In the genomic region with DNA sequence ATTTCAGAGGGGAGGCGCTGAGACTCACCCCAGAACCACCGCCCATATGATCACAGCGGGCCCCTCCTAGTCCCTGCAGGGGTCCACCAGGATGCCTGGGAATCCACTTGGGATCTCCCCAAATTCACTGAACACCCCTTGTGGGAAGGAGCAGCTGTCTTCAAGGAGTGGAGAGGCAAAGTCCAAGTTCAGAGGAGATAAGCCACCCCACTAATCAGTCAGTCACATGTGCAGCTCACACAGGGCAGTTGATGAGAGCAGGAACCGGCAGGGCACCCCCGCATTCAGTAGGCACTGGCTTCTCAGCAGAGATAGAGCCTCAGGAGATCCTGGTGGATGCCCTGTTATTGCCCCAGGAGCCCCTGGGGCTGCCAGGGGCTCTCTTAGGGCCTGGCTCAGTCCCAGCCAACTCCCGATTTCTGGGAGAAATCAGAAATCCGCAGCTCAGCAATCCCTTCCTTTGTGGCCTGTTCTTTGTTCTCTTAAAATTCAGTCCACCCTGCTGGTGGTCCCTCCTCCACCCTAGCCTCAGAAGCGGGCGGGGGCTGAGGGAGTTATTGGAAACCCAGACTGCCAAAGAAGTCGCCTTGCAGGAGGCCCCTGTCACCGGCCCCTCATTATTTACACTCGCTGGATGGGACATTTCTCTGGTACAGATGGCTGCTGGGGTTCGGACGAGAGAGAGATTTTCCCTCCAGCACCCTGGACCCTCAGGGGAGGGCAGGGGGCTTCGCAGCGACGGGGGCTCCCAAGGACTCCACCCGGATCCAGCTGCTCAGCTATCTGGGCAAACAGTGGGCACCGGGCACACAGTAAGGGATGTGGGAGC, we compare ENCODE assay signal across 8 cellular contexts. TPM values are rescaled to one million over a fixed set of nuclear protein-coding genes. Genes with fewer than 3 reads are reported as not detected.
A peak's percentile ranks its signal among the peaks of the same experiment; 100 is the strongest.
DNase-seq lines count a peak whose midpoint lies in the region; ATAC-seq and TF ChIP-seq lines count a peak whose summit lies in the region.

No MANE protein-coding gene starts in this region.

- H3K36me3 Mint-ChIP-seq in memory B cell: no peaks in the 10 kb centered on the region

- ATAC-seq in memory B cell (ENCODE audit: low read depth): no peak
- ATAC-seq in GM18861 (IDR thresholded peaks at IDR 0.05; ENCODE audit: unreplicated experiment): no peak
- ATAC-seq in HG03039 (IDR thresholded peaks at IDR 0.05; ENCODE audit: unreplicated experiment): no peak

- no peaks in the 10 kb centered on the region for H3K27me3 ChIP-seq in BLaER1 treated with 17β-estradiol and CSF1 and Interleukin-3, amounts not matched to agents 10 nM and 100 nM
- H3K27me3 ChIP-seq in Loucy (ENCODE audit: insufficient read depth, low read length, poor library complexity, severe bottlenecking): peaks cover 28% of the 10 kb centered on the region
- H3K27me3 ChIP-seq in mammary epithelial cell (ENCODE audit: insufficient read depth, low read length): no peaks in the 10 kb centered on the region

- H3K9me3 ChIP-seq in BLaER1 treated with 17β-estradiol and CSF1 and Interleukin-3, amounts not matched to agents 10 nM and 100 nM (replicated peaks in 1 of 11): no peaks in the 10 kb centered on the region
- H3K9me3 ChIP-seq in Loucy (ENCODE audit: insufficient read depth, low read depth, low read length): no peaks in the 10 kb centered on the region
- no peaks in the 10 kb centered on the region for H3K9me3 ChIP-seq in mammary epithelial cell (replicated peaks; ENCODE audit: insufficient read depth, low read length)

- WGBS in mammary epithelial cell (ENCODE audit: low coverage, missing lambda C conversion rate): 14% methylated on average over 9 of the region's 19 CpGs
- 17% methylated on average over 19 of the region's 19 CpGs for WGBS in urinary bladder

- BruUV-seq in mammary epithelial cell (replicated peaks; lab: Mats Ljungman, UMichigan): TSS peak; percentile 26

- no peaks in the 10 kb centered on the region for H3F3A ChIP-seq in Loucy (ENCODE audit: low read depth)

- H3K4me3 ChIP-seq in BLaER1 treated with 17β-estradiol and CSF1 and Interleukin-3, amounts not matched to agents 10 nM and 100 nM: peak overlapping the region; percentile 69 to 97 (median 86)
- H3K4me3 ChIP-seq in Loucy (ENCODE audit: low read length, poor library complexity, severe bottlenecking): peak overlapping the region; percentile 73
- H3K4me3 ChIP-seq in mammary epithelial cell (replicated peaks in 1 of 3; ENCODE audit: insufficient read depth in 1 of 3, low read depth in 2 of 3, low read length in 3 of 3): peak overlapping the region; percentile 68 to 94 (median 88)
- peak overlapping the region; percentile 94 for H3K4me3 ChIP-seq in urinary bladder (ENCODE audit: low read depth, low read length)

- TF ChIP-seq CTCF in Loucy (conservative IDR thresholded peaks at IDR 0.05; ENCODE audit: low read length): no peak
- TF ChIP-seq CTCF in mammary epithelial cell (conservative IDR thresholded peaks at IDR 0.05 in 1 of 2, IDR thresholded peaks at IDR 0.05 in 1 of 2; ENCODE audit: extremely low read depth in 1 of 2, insufficient read depth in 1 of 2, low read depth in 1 of 2, low read length in 2 of 2): no peak

- peak overlapping the region; percentile 70 for H3K27ac Mint-ChIP-seq in memory B cell

- DNase-seq in mammary epithelial cell (no peak), memory B cell (ENCODE audit: low spot score in 2 of 2) (no peak), NCI-H748 treated with DMSO at 0.1 percent for 48 hours (lab: John Stamatoyannopoulos, UW) (no peak)

- peak overlapping the region; percentile 90 to 100 (median 99) for H3K4me2 ChIP-seq in BLaER1 treated with 17β-estradiol and CSF1 and Interleukin-3, amounts not matched to agents 10 nM and 100 nM
- H3K4me2 ChIP-seq in Loucy (ENCODE audit: low read depth, low read length, poor library complexity, severe bottlenecking): peak overlapping the region; percentile 96
- H3K4me2 ChIP-seq in mammary epithelial cell (ENCODE audit: insufficient read depth, low read depth, low read length): peak overlapping the region; percentile 94

- peaks cover 1% of the 10 kb centered on the region for H3K27me3 Mint-ChIP-seq in memory B cell

- no peaks in the 10 kb centered on the region for H3K9me2 ChIP-seq in Loucy (replicated peaks; ENCODE audit: low read depth, low read length)

- peaks cover 7% of the 10 kb centered on the region for H3K4me1 Mint-ChIP-seq in memory B cell

- peak overlapping the region; percentile 87 for H3K4me3 Mint-ChIP-seq in memory B cell

- CTCF ChIA-PET in mammary epithelial cell (lab: Charles Lee; ENCODE audit: low non-redundant PET): no interaction called here

- H3K79me2 ChIP-seq in Loucy (ENCODE audit: insufficient read depth, low read length) (no peaks in the 10 kb centered on the region), mammary epithelial cell (ENCODE audit: insufficient read depth, low read length) (peaks cover 57% of the 10 kb centered on the region)

- H3K36me3 ChIP-seq in BLaER1 treated with 17β-estradiol and CSF1 and Interleukin-3, amounts not matched to agents 10 nM and 100 nM: 0 out of 22 replicates have a peak, but pooled peaks cover 0 to 3% (median 0%) of the 10 kb centered on the region in 11 experiments
- H3K36me3 ChIP-seq in Loucy (ENCODE audit: insufficient read depth, low read length) (no peaks in the 10 kb centered on the region), mammary epithelial cell (ENCODE audit: insufficient read depth, low read length) (no peaks in the 10 kb centered on the region), urinary bladder (ENCODE audit: insufficient read depth) (no peaks in the 10 kb centered on the region)

- H3K4me1 ChIP-seq in BLaER1 treated with 17β-estradiol and CSF1 and Interleukin-3, amounts not matched to agents 10 nM and 100 nM: peaks cover 53 to 79% (median 68%) of the 10 kb centered on the region in 10 experiments
- H3K4me1 ChIP-seq in Loucy (ENCODE audit: insufficient read depth, low read length, poor library complexity, severe bottlenecking) (peaks cover 21% of the 10 kb centered on the region), mammary epithelial cell (ENCODE audit: insufficient read depth, low read length) (peaks cover 46% of the 10 kb centered on the region), urinary bladder (ENCODE audit: insufficient read depth) (no peaks in the 10 kb centered on the region)

- no peaks in the 10 kb centered on the region; a peak in 1 of 22 replicates for H4K20me1 ChIP-seq in BLaER1 treated with 17β-estradiol and CSF1 and Interleukin-3, amounts not matched to agents 10 nM and 100 nM
- H4K20me1 ChIP-seq in Loucy (ENCODE audit: insufficient read depth, low read length, poor library complexity, severe bottlenecking): no peaks in the 10 kb centered on the region
- no peaks in the 10 kb centered on the region for H4K20me1 ChIP-seq in mammary epithelial cell (ENCODE audit: insufficient read depth, low read length)

- in situ Hi-C loops in mammary epithelial cell (cut with MboI; ENCODE audit: low sequenced_read_pairs in 2 of 2): no loop called here

- dilution Hi-C loops in mammary epithelial cell (cut with HindIII; ENCODE audit: low sequenced_read_pairs): no loop called here

- no peaks in the 10 kb centered on the region for H3K9me3 Mint-ChIP-seq in memory B cell

- H3K9ac ChIP-seq in BLaER1 treated with 17β-estradiol and CSF1 and Interleukin-3, amounts not matched to agents 10 nM and 100 nM: peak overlapping the region; percentile 78 to 87 (median 84)
- H3K9ac ChIP-seq in Loucy (ENCODE audit: low read depth, low read length, poor library complexity, severe bottlenecking): peak overlapping the region; percentile 73
- peak overlapping the region; percentile 90 for H3K9ac ChIP-seq in mammary epithelial cell (ENCODE audit: insufficient read depth, low read length)

- H2AFZ ChIP-seq in Loucy (ENCODE audit: low read length): peak overlapping the region; percentile 97
- peak overlapping the region; percentile 60 for H2AFZ ChIP-seq in mammary epithelial cell (ENCODE audit: low read depth, low read length)

- peak overlapping the region; percentile 57 to 88 (median 79); a peak in 21 of 22 replicates for H3K27ac ChIP-seq in BLaER1 treated with 17β-estradiol and CSF1 and Interleukin-3, amounts not matched to agents 10 nM and 100 nM
- H3K27ac ChIP-seq in mammary epithelial cell (ENCODE audit: insufficient read depth, low read depth, low read length) (peak overlapping the region; percentile 77), urinary bladder (ENCODE audit: low read depth) (peak overlapping the region; percentile 92)

- intact Hi-C loops in mammary epithelial cell (cut with micrococcal nuclease): loop anchor here (2.0 to 10.0 kb wide), 4 partner anchors 17 to 725 kb away; no protein-coding TSS in a partner anchor

RNA-seq across cellular contexts. Expression of gene CDC42EP4, which starts 1.9 kb away (rescaled TPM):
- total RNA-seq in mammary epithelial cell (10 to 100 TPM; 21.4 to 25.3 TPM), urinary bladder (24.0 TPM)
- polyA plus RNA-seq in mammary epithelial cell (17.2 TPM), urinary bladder (56.2 TPM)
- 20.4 TPM for polyA minus RNA-seq in mammary epithelial cell

RNA-seq across cellular contexts. Expression of gene CPSF4L, which starts 48.3 kb away (rescaled TPM):
- not detected for total RNA-seq in mammary epithelial cell
- not detected for polyA plus RNA-seq in mammary epithelial cell
- polyA minus RNA-seq in mammary epithelial cell: not detected
- total RNA-seq in urinary bladder: 0.42 TPM
- polyA plus RNA-seq in urinary bladder: not detected
